ENCODE assay signal across 8 cellular contexts in the genomic region with DNA sequence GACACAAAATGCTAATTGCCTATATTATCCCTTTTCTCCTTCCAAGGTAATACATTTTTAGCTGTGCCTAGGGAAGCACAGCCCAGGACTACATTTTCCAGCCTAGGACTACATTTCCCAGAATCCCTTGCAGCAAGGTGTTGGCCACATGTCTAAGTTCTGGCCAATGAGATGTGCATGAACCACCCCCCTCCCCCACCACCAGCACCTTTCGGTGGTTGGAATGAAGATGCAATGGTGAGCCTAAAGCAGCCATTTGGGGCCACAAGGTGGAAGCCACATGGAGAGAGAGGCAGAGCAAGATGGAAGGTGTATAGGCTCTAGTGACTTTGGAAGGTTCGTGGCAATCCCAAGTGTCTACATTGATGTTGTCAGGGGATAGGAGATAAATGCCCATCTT. TPM values are rescaled to one million over a fixed set of nuclear protein-coding genes. Genes with fewer than 3 reads are reported as not detected.
DNase-seq lines count a peak whose midpoint lies in the region; ATAC-seq and TF ChIP-seq lines count a peak whose summit lies in the region.

No MANE protein-coding gene starts in this region.

- no peak for TF ChIP-seq CTCF in astrocyte of the spinal cord (IDR thresholded peaks at IDR 0.05; ENCODE audit: low read depth, low read length)

- H3K27me3 Mint-ChIP-seq in activated CD4-positive, alpha-beta T cell treated with anti-CD3 and anti-CD28 coated beads, Interleukin-2, amount 10 ng/mL, durations not matched to agents 7 days and 5 days: peaks cover 4% of the 10 kb centered on the region

- H3K4me3 Mint-ChIP-seq in activated CD4-positive, alpha-beta T cell treated with anti-CD3 and anti-CD28 coated beads, Interleukin-2, amount 10 ng/mL, durations not matched to agents 7 days and 5 days: no peak overlapping the region

- POLR2A ChIA-PET in activated CD4-positive, alpha-beta T cell treated with anti-CD3 and anti-CD28 coated beads, Interleukin-2, amount 10 ng/mL, durations not matched to agents 7 days and 5 days (lab: Charles Lee): no interaction called here

- ATAC-seq in GM21367 (IDR thresholded peaks at IDR 0.05; ENCODE audit: unreplicated experiment) (no peak), HG03196 (IDR thresholded peaks at IDR 0.05; ENCODE audit: unreplicated experiment) (no peak), left ventricle myocardium superior (no peak)

- in situ Hi-C loops in astrocyte of the spinal cord (cut with HindIII; ENCODE audit: low sequenced_read_pairs): no loop called here

- no peak overlapping the region for H3K4me3 ChIP-seq in astrocyte of the spinal cord (ENCODE audit: low read depth, low read length)

- no peaks in the 10 kb centered on the region for H3K36me3 Mint-ChIP-seq in activated CD4-positive, alpha-beta T cell treated with anti-CD3 and anti-CD28 coated beads, Interleukin-2, amount 10 ng/mL, durations not matched to agents 7 days and 5 days (ENCODE audit: low read depth)

- CTCF ChIA-PET in activated CD4-positive, alpha-beta T cell treated with anti-CD3 and anti-CD28 coated beads, Interleukin-2, amount 10 ng/mL, durations not matched to agents 7 days and 5 days (lab: Charles Lee): interaction anchor here (1.2 kb wide), 1 partner anchor 12 kb away, joined by 3 read pairs; no protein-coding TSS in a partner anchor

- DNase-seq in activated CD4-positive, alpha-beta T cell treated with anti-CD3 and anti-CD28 coated beads, Interleukin-2, amount 10 ng/mL, durations not matched to agents 7 days and 5 days: peak; percentile 19
- no peak for DNase-seq in activated CD4-positive, alpha-beta T cell treated with anti-CD3 and anti-CD28 coated beads, Interleukin-2, amount 50 U/mL, for 1 hour
- DNase-seq in NCI-H2227 treated with DMSO at 0.1 percent for 48 hours (lab: John Stamatoyannopoulos, UW): peak; percentile 11
- peak; percentile 19 for DNase-seq in astrocyte of the spinal cord (ENCODE audit: low read depth, low spot score)
- DNase-seq in renal cortical epithelial cell (ENCODE audit: low read depth): peak; percentile 9
- DNase-seq in left ventricle myocardium superior: no peak

- H3K9me3 Mint-ChIP-seq in activated CD4-positive, alpha-beta T cell treated with anti-CD3 and anti-CD28 coated beads, Interleukin-2, amount 10 ng/mL, durations not matched to agents 7 days and 5 days: no peaks in the 10 kb centered on the region

- H3K4me1 Mint-ChIP-seq in activated CD4-positive, alpha-beta T cell treated with anti-CD3 and anti-CD28 coated beads, Interleukin-2, amount 10 ng/mL, durations not matched to agents 7 days and 5 days: no peaks in the 10 kb centered on the region

- no peak overlapping the region for H3K27ac Mint-ChIP-seq in activated CD4-positive, alpha-beta T cell treated with anti-CD3 and anti-CD28 coated beads, Interleukin-2, amount 10 ng/mL, durations not matched to agents 7 days and 5 days

- intact Hi-C loops in left ventricle myocardium superior (cut with micrococcal nuclease): no loop called here

RNA-seq across cellular contexts. Expression of a gene that starts 16.2 kb away (rescaled TPM):
- total RNA-seq in activated CD4-positive, alpha-beta T cell treated with anti-CD3 and anti-CD28 coated beads, Interleukin-2, amount 10 ng/mL, durations not matched to agents 7 days and 5 days: under 1 TPM; 0.02 to 0.04 TPM
- total RNA-seq in renal cortical epithelial cell (0.05 TPM in 1 of 2 replicates, not detected in the other), left ventricle myocardium superior (not detected)

RNA-seq across cellular contexts. Expression of a gene that starts 47.4 kb away (rescaled TPM):
- 10 to 100 TPM; 75.3 to 75.7 TPM for total RNA-seq in activated CD4-positive, alpha-beta T cell treated with anti-CD3 and anti-CD28 coated beads, Interleukin-2, amount 10 ng/mL, durations not matched to agents 7 days and 5 days
- total RNA-seq in renal cortical epithelial cell: 18.1 and 43.3 TPM in 2 replicates
- total RNA-seq in left ventricle myocardium superior: 25.5 TPM

Comparison
In these comparisons a context has a peak if more than half of its experiments do, and no peak if none do; other contexts are left out.
1. DNase-seq: peak in activated CD4-positive, alpha-beta T cell treated with anti-CD3 and anti-CD28 coated beads, Interleukin-2, amount 10 ng/mL, durations not matched to agents 7 days and 5 days (single experiment), NCI-H2227 treated with DMSO at 0.1 percent for 48 hours (single experiment), astrocyte of the spinal cord (single experiment) and renal cortical epithelial cell (single experiment); none in activated CD4-positive, alpha-beta T cell treated with anti-CD3 and anti-CD28 coated beads, Interleukin-2, amount 50 U/mL, for 1 hour (single experiment) and left ventricle myocardium superior (single experiment).